Comparison of ENCODE assay signal across 2 cellular contexts in the genomic region with DNA sequence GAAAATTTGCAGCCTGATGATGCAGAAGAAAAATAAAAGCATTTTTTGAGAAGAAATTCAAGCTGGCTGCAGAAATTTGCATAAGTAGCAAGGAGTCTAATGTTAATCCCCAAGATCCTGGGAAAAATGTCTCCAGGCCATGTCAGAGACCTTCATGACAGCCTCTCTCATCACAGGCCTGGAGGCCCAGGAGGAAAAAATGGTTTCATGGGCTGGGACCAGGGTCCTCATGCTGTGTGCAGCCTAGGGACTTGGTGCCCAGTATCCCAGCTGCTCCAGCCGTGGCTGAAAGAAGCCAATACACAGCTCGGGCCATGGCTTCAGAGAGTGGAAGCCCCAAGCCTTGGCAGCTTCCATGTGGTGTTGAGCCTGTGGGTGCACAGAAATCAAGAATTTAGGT. TPM values are rescaled to one million over a fixed set of nuclear protein-coding genes. Genes with fewer than 3 reads are reported as not detected.
"Had no signal": no experiment of that assay in that cellular context is flagged by ENCODE, and none has a peak within 500 bp of the region (broad histone marks: within the 10 kb centered on the region; RNA-seq: fewer than 3 reads in every experiment).

No MANE protein-coding gene starts in this region.

RNA-seq across cellular contexts. Expression of a gene that starts 41.3 kb away (rescaled TPM):
- total RNA-seq: HT-29 had no signal
- polyA plus RNA-seq: IgD-negative memory B cell had no signal
